In genomic region chr5:52624291-52624690, GRCh38 we compare ENCODE assay signal across 23 cellular contexts.
"Had no signal": no experiment of that assay in that cellular context is flagged by ENCODE, and none has a peak within 500 bp of the region (broad histone marks: within the 10 kb centered on the region; RNA-seq: fewer than 3 reads in every experiment).

No MANE protein-coding gene starts in this region.

- DNase-seq: colonic mucosa; cortex of kidney; dermis blood vessel endothelial cell; dorsolateral prefrontal cortex; effector CD4-positive, alpha-beta T cell; effector CD8-positive, alpha-beta T cell; effector memory CD4-positive, alpha-beta T cell; effector memory CD8-positive, alpha-beta T cell; endodermal cell; erythroblast; esophagus squamous epithelium; foreskin fibroblast; foreskin keratinocyte; foreskin melanocyte; gastrocnemius medialis; glutamatergic neuron; head of caudate nucleus; heart left ventricle; heart right ventricle had no signal

- H3K4me3 ChIP-seq: colonic mucosa, coronary artery, dorsolateral prefrontal cortex, esophagus muscularis mucosa, esophagus squamous epithelium, gastrocnemius medialis, gastroesophageal sphincter, heart left ventricle, heart right ventricle had no signal

- H3K9me3 ChIP-seq: colonic mucosa, esophagus squamous epithelium, gastrocnemius medialis had no signal

- H3K27ac ChIP-seq: colonic mucosa, coronary artery, dorsolateral prefrontal cortex, epithelial cell of prostate, esophagus muscularis mucosa, esophagus squamous epithelium, foreskin keratinocyte, gastrocnemius medialis, gastroesophageal sphincter, heart left ventricle, heart right ventricle had no signal

- H3K27me3 ChIP-seq: colonic mucosa, dorsolateral prefrontal cortex, esophagus muscularis mucosa, esophagus squamous epithelium, foreskin keratinocyte, gastrocnemius medialis, gastroesophageal sphincter, heart left ventricle had no signal

- H3K4me1 ChIP-seq: colonic mucosa, esophagus muscularis mucosa, esophagus squamous epithelium, foreskin keratinocyte, gastrocnemius medialis, gastroesophageal sphincter, heart left ventricle, heart right ventricle had no signal

- H3K36me3 ChIP-seq: colonic mucosa, esophagus muscularis mucosa, esophagus squamous epithelium, gastrocnemius medialis, gastroesophageal sphincter, heart left ventricle, heart right ventricle had no signal
